Comparison of ENCODE assay signal across 3 cellular contexts in the genomic region with DNA sequence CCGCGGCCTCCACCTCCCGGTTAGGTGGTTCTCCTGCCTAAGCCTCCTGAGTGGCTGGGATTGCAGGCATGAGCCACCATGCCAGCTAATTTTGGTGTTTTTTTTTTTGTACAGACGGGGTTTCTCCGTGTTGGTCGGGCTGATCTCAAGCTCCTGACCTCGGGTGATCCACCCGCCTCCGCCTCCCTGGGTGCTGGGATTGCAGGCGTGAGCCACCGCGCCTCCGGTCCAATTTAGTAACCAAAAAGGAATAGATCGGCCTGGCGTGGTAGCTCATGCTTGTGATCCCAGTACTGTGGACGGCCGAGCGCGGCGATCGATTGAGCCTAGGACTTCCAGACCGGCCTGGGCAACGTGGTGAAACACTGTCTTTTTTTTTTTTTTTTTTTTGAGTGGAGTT. TPM values are rescaled to one million over a fixed set of nuclear protein-coding genes. Genes with fewer than 3 reads are reported as not detected.
"Had no signal": no experiment of that assay in that cellular context is flagged by ENCODE, and none has a peak within 500 bp of the region (broad histone marks: within the 10 kb centered on the region; RNA-seq: fewer than 3 reads in every experiment).

No MANE protein-coding gene starts in this region.

RNA-seq across cellular contexts. Expression of a gene that starts 12.6 kb away (rescaled TPM):
- total RNA-seq: cerebellum, foreskin keratinocyte, glomerular endothelial cell had no signal
- polyA plus RNA-seq: foreskin keratinocyte had no signal
